8 cellular contexts compared by ENCODE assay signal in the genomic region with DNA sequence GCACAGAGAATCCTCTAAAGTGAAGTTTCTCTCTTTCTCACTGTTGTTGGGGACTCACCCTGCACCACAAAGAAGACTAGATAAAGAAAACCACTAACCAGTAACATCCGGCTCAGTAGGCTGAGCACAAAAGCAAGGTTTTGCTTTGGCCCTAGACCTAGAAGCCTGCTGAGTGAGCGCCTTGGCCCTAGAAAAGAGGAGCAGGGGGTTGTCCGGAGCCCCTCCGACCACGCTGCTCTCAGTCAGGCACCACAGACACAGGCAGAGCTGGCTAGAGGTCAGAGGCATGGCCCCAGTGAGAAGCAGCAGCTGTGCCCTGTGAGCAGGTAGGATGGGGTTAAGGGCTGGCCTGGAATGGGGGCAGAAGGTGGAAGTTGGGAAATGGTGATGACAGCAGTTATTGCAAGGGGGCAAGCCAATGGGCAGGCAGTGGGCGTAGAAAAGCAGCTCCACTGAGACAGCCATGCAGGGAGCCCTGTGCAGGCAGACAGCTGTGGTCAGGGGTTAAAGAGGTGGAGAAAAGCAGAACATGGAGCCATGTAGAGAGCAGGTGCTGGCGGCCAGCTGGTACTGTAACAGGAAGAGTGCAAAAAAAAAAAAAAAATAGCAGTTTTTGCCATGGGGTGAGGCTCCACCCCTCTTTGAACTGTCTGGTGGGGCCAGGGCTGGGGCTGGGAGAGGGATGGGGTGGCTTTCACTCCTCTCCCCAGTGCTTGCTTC. TPM values are rescaled to one million over a fixed set of nuclear protein-coding genes. Genes with fewer than 3 reads are reported as not detected.
DNase-seq lines count a peak whose midpoint lies in the region; ATAC-seq, FAIRE-seq and TF ChIP-seq lines count a peak whose summit lies in the region.

No MANE protein-coding gene starts in this region.

- intact Hi-C loops in colonic mucosa (cut with DNase I) (loop anchor here (10.0 kb wide), 1 partner anchor 378 kb away; no protein-coding TSS in a partner anchor), Caco-2 (cut with micrococcal nuclease; ENCODE audit: unreplicated experiment) (no loop called here)

- no peaks in the 10 kb centered on the region for H3K36me3 Mint-ChIP-seq in T-cell
- H3K36me3 Mint-ChIP-seq in Caco-2 (ENCODE audit: insufficient read depth, unreplicated experiment): peaks cover 4% of the 10 kb centered on the region

- FAIRE-seq in GM19239 (lab: Jason Lieb, UNC): peak; percentile 88

- H3K9me3 ChIP-seq in BLaER1 (peaks cover 3% of the 10 kb centered on the region; the same call in 1 of the 2 replicates), colonic mucosa (no peaks in the 10 kb centered on the region), Caco-2 (no peaks in the 10 kb centered on the region)

- peak; percentile 43 for DNase-seq in GM19239 (ENCODE audit: insufficient read length, low spot score)
- DNase-seq in T-cell: peak; percentile 23 to 69 (median 51)
- no peak for DNase-seq in colonic mucosa
- peak; percentile 21 to 32 for DNase-seq in stimulated activated CD8-positive, alpha-beta memory T cell treated with anti-CD3 and anti-CD28 coated beads, Interleukin-7, amount 100 ng/mL, for 4 hours (ENCODE audit: low read depth in 2 of 2)
- no peak for DNase-seq in Caco-2
- no peak for DNase-seq in HEK293T (ENCODE audit: extremely low spot score)

- H3K4me3 ChIP-seq in BLaER1 (peak overlapping the region; percentile 61), colonic mucosa (peak overlapping the region; percentile 10), Caco-2 (ENCODE audit: low read depth, low read length) (no peak overlapping the region)

- no peaks in the 10 kb centered on the region for H4K20me1 ChIP-seq in BLaER1

- no peaks in the 10 kb centered on the region for H3K27me3 Mint-ChIP-seq in T-cell
- peaks cover 5% of the 10 kb centered on the region for H3K27me3 Mint-ChIP-seq in Caco-2 (ENCODE audit: insufficient read depth, unreplicated experiment)

- no peaks in the 10 kb centered on the region for H3K27me3 ChIP-seq in BLaER1
- H3K27me3 ChIP-seq in colonic mucosa: no peaks in the 10 kb centered on the region
- no peaks in the 10 kb centered on the region for H3K27me3 ChIP-seq in Caco-2 (replicated peaks; ENCODE audit: control insufficient read depth, insufficient read depth, low read length)

- H3K4me1 Mint-ChIP-seq in T-cell (peaks cover 63 to 76% (median 73%) of the 10 kb centered on the region in 3 donors), Caco-2 (ENCODE audit: low read depth, unreplicated experiment) (no peaks in the 10 kb centered on the region)

- H3K4me1 ChIP-seq in BLaER1 (peaks cover 55% of the 10 kb centered on the region), colonic mucosa (no peaks in the 10 kb centered on the region), Caco-2 (no peaks in the 10 kb centered on the region)

- H3K27ac Mint-ChIP-seq in T-cell (peak overlapping the region; percentile 94 to 95), Caco-2 (ENCODE audit: unreplicated experiment) (no peak overlapping the region)

- POLR2A ChIA-PET in T-cell (lab: Charles Lee) (interaction anchor here (0.5 to 1.1 kb wide), 3 partner anchors 9 to 486 kb away, joined by 3 read pairs; no protein-coding TSS in a partner anchor), Caco-2 (lab: Charles Lee) (no interaction called here), HEK293T (lab: Yijun Ruan, JAX) (no interaction called here)

- peak overlapping the region; percentile 79 for H3K9ac ChIP-seq in BLaER1
- H3K9ac ChIP-seq in colonic mucosa (ENCODE audit: low read depth in 2 of 2, low read length in 2 of 2): no peak overlapping the region

- ATAC-seq in HG03175 (IDR thresholded peaks at IDR 0.05; ENCODE audit: unreplicated experiment) (peak; percentile 76), T-cell (replicated peaks in 1 of 4) (peak; percentile 87 to 88 (median 88))

- no peaks in the 10 kb centered on the region for H3K36me3 ChIP-seq in BLaER1
- no peaks in the 10 kb centered on the region for H3K36me3 ChIP-seq in colonic mucosa
- H3K36me3 ChIP-seq in Caco-2 (ENCODE audit: control insufficient read depth, insufficient read depth, low read length): no peaks in the 10 kb centered on the region

- H3K4me2 ChIP-seq in BLaER1: peak overlapping the region; percentile 98

- H3K27ac ChIP-seq in BLaER1: peak overlapping the region; percentile 90
- peak overlapping the region; percentile 17 for H3K27ac ChIP-seq in colonic mucosa

- TF ChIP-seq CTCF in colonic mucosa (IDR thresholded peaks at IDR 0.05): no peak
- TF ChIP-seq CTCF in Caco-2 (IDR thresholded peaks at IDR 0.05; ENCODE audit: insufficient read depth in 1 of 2, low read depth in 1 of 2, low read length in 1 of 2, severe bottlenecking in 1 of 2, unreplicated experiment in 1 of 2): no peak

- H3K4me3 Mint-ChIP-seq in T-cell (peak overlapping the region; percentile 82 to 94 (median 84)), Caco-2 (ENCODE audit: unreplicated experiment) (no peak overlapping the region)

- H3K9me3 Mint-ChIP-seq in T-cell (no peaks in the 10 kb centered on the region), Caco-2 (ENCODE audit: unreplicated experiment) (no peaks in the 10 kb centered on the region)

- no TSS peak for BruUV-seq in Caco-2 (replicated peaks; lab: Mats Ljungman, UMichigan)

- CTCF ChIA-PET in T-cell (lab: Charles Lee) (interaction anchor here (0.6 to 6.4 kb wide), 11 partner anchors 9 to 386 kb away, joined by 3 to 62 read pairs (median 6); no protein-coding TSS in a partner anchor), Caco-2 (lab: Charles Lee) (no interaction called here), HEK293T (lab: Yijun Ruan, JAX) (interaction anchor here (1.2 to 1.8 kb wide), 3 partner anchors 12 to 25 kb away, joined by 3 to 6 read pairs (median 5); no protein-coding TSS in a partner anchor)

TF ChIP-seq in HEK293T, 16 proteins besides CTCF, POLR2A, EP300 and RAD21:
- TF ChIP-seq SUZ12 (IDR thresholded peaks at IDR 0.05) (no peak), LEF1 (IDR thresholded peaks at IDR 0.05; ENCODE audit: borderline replicate concordance) (no peak), SP1 (IDR thresholded peaks at IDR 0.05) (no peak), BHLHE40 (IDR thresholded peaks at IDR 0.05; ENCODE audit: borderline replicate concordance) (no peak), TARDBP (IDR thresholded peaks at IDR 0.05) (no peak), L3MBTL2 (conservative IDR thresholded peaks at IDR 0.05) (no peak), FOXM1 (IDR thresholded peaks at IDR 0.05; ENCODE audit: borderline replicate concordance) (no peak), CTBP1 (IDR thresholded peaks at IDR 0.05; ENCODE audit: borderline replicate concordance) (no peak), FOXK2 (IDR thresholded peaks at IDR 0.05) (no peak), FOXA1 (IDR thresholded peaks at IDR 0.05) (no peak)

RNA-seq across cellular contexts. Expression of a gene that starts 36.9 kb away (rescaled TPM):
- total RNA-seq in T-cell: 10 to 100 TPM in 1 of 5 donors, 1 to 10 TPM in 4; 1.8 to 30.8 (median 2.7) TPM
- under 1 TPM; 0.32 to 0.52 TPM for total RNA-seq in colonic mucosa
- not detected in 2 replicates for total RNA-seq in Caco-2 (2022)

Comparison
In these comparisons a context has a peak if more than half of its experiments do, and no peak if none do; other contexts are left out.
1. DNase-seq: peak in GM19239 (single experiment), T-cell (34 of 34) and stimulated activated CD8-positive, alpha-beta memory T cell treated with anti-CD3 and anti-CD28 coated beads, Interleukin-7, amount 100 ng/mL, for 4 hours (2 of 2); none in colonic mucosa (single experiment), Caco-2 (0 of 2) and HEK293T (single experiment).
2. POLR2A ChIA-PET loops: an anchor here in T-cell (0.5 to 1.1 kb wide); none called in Caco-2 and HEK293T.